In genomic region chr6:142627474-142627873, GRCh38 we compare ENCODE assay signal across 20 cellular contexts.
DNase-seq lines count a peak whose midpoint lies in the region; ATAC-seq and TF ChIP-seq lines count a peak whose summit lies in the region.
"Had no signal": no experiment of that assay in that cellular context is flagged by ENCODE, and none has a peak within 500 bp of the region (broad histone marks: within the 10 kb centered on the region; RNA-seq: fewer than 3 reads in every experiment).

No MANE protein-coding gene starts in this region.

- H3K27me3 Mint-ChIP-seq in CD4-positive, alpha-beta memory T cell: no peaks in the 10 kb centered on the region
- H3K27me3 Mint-ChIP-seq in T-cell: no peaks in the 10 kb centered on the region
- H3K27me3 Mint-ChIP-seq: brain had no signal

- H3K27ac ChIP-seq in CD4-positive, alpha-beta memory T cell (ENCODE audit: low read depth, low read length): no peak overlapping the region
- H3K27ac ChIP-seq in GM23248: no peak overlapping the region
- H3K27ac ChIP-seq: upper lobe of right lung had no signal

- H3K9me3 Mint-ChIP-seq in CD4-positive, alpha-beta memory T cell: no peaks in the 10 kb centered on the region
- H3K9me3 Mint-ChIP-seq in T-cell: no peaks in the 10 kb centered on the region
- H3K9me3 Mint-ChIP-seq: activated T-helper 1 cell treated with anti-CD3 and anti-CD28 coated beads, Interleukin-12 subunit alpha, Interleukin-12 subunit beta, Interleukin-2, Interleukin-4 antibody, amounts not matched to agents 30 ng/mL and 10 ng/mL and 1 ng/mL, durations not matched to agents 14 hours and 24 hours and 36 hours; brain; H9; immature natural killer cell had no signal

- peak in 2 of 5 donors; percentile 6 to 9 for DNase-seq in CD4-positive, alpha-beta memory T cell
- DNase-seq in GM23248: no peak
- no peak for DNase-seq in T-cell
- no peak for DNase-seq in foreskin fibroblast
- DNase-seq in activated CD4-positive, CD25-positive, alpha-beta regulatory T cell (lab: John Stamatoyannopoulos, UW): no peak
- no peak for DNase-seq in DMS79 (lab: John Stamatoyannopoulos, UW)
- DNase-seq in HAP-1 (ENCODE audit: low spot score in 2 of 2): no peak
- DNase-seq: activated CD4-positive, alpha-beta T cell treated with anti-CD3 and anti-CD28 coated beads, Interleukin-2, amount 50 U/mL, for 48 hours; AML-193; H9; immature natural killer cell; left ventricle myocardium superior; NCI-H1417; NCI-H2107; NCI-H510A; retina; stimulated activated CD4-positive, alpha-beta T cell treated with anti-CD3 and anti-CD28 coated beads, Interleukin-12 subunit alpha, Interleukin-12 subunit beta, amount 100 ng/mL, for 4 hours; upper lobe of right lung had no signal

- no peaks in the 10 kb centered on the region for H3K36me3 ChIP-seq in CD4-positive, alpha-beta memory T cell (ENCODE audit: insufficient read depth, low read length)
- H3K36me3 ChIP-seq in GM23248 (ENCODE audit: low read depth) (no peaks in the 10 kb centered on the region), HAP-1 (replicated peaks) (no peaks in the 10 kb centered on the region)
- H3K36me3 ChIP-seq: upper lobe of right lung had no signal

- no peak for ATAC-seq in T-cell (replicated peaks in 1 of 4)
- ATAC-seq: left ventricle myocardium superior, upper lobe of right lung had no signal

- CTCF ChIA-PET in CD4-positive, alpha-beta memory T cell (lab: Charles Lee; ENCODE audit: partially characterized antibody): no interaction called here
- CTCF ChIA-PET in T-cell (lab: Charles Lee): no interaction called here

- peak overlapping the region in 3 of 7 donors; percentile 14 to 73 (median 57) for H3K27ac Mint-ChIP-seq in CD4-positive, alpha-beta memory T cell
- peak overlapping the region in 1 of 2 donors; percentile 8 for H3K27ac Mint-ChIP-seq in T-cell
- H3K27ac Mint-ChIP-seq: activated T-helper 1 cell treated with anti-CD3 and anti-CD28 coated beads, Interleukin-12 subunit alpha, Interleukin-12 subunit beta, Interleukin-2, Interleukin-4 antibody, amounts not matched to agents 30 ng/mL and 10 ng/mL and 1 ng/mL, durations not matched to agents 14 hours and 24 hours and 36 hours; brain; H9; immature natural killer cell had no signal

- intact Hi-C loops in CD4-positive, alpha-beta memory T cell (cut with micrococcal nuclease): no loop called here

- POLR2A ChIA-PET in CD4-positive, alpha-beta memory T cell (lab: Charles Lee; ENCODE audit: partially characterized antibody): no interaction called here
- POLR2A ChIA-PET in T-cell (lab: Charles Lee): no interaction called here

- peaks cover 8 to 17% (median 9%) of the 10 kb centered on the region in 4 donors for H3K4me1 Mint-ChIP-seq in CD4-positive, alpha-beta memory T cell
- H3K4me1 Mint-ChIP-seq in T-cell: peaks cover 10 to 14% (median 13%) of the 10 kb centered on the region in 3 donors
- H3K4me1 Mint-ChIP-seq: brain, immature natural killer cell had no signal

- H2AFZ ChIP-seq in GM23248: peak overlapping the region; percentile 21; the same call in 1 of the 2 replicates

- in situ Hi-C loops in GM23248 (cut with MboI) (no loop called here), HAP-1 (cut with MboI; ENCODE audit: low sequenced_read_pairs) (no loop called here)

- H3K4me2 ChIP-seq in GM23248 (ENCODE audit: unreplicated experiment): no peak overlapping the region

- H3K79me2 ChIP-seq in GM23248 (ENCODE audit: insufficient read depth): no peaks in the 10 kb centered on the region

- no peak for TF ChIP-seq CTCF in foreskin fibroblast (IDR thresholded peaks at IDR 0.05; ENCODE audit: low read depth, low read length)

- H3K4me3 Mint-ChIP-seq in CD4-positive, alpha-beta memory T cell: peak overlapping the region; percentile 67 to 84 (median 77)
- H3K4me3 Mint-ChIP-seq in T-cell: peak overlapping the region; percentile 39 to 72 (median 50)
- H3K4me3 Mint-ChIP-seq: activated T-helper 1 cell treated with anti-CD3 and anti-CD28 coated beads, Interleukin-12 subunit alpha, Interleukin-12 subunit beta, Interleukin-2, Interleukin-4 antibody, amounts not matched to agents 30 ng/mL and 10 ng/mL and 1 ng/mL, durations not matched to agents 14 hours and 24 hours and 36 hours; brain; H9 had no signal

- no peaks in the 10 kb centered on the region for H3K9me2 ChIP-seq in GM23248 (ENCODE audit: insufficient read depth)

- no peak overlapping the region for H3K9ac ChIP-seq in GM23248

- H4K20me1 ChIP-seq in GM23248 (ENCODE audit: insufficient read depth): no peaks in the 10 kb centered on the region

- WGBS in GM23248 (ENCODE audit: low coverage in 1 of 2, low lambda C conversion rate in 2 of 2, missing lambda C conversion rate in 2 of 2), 2 experiments: 91 to 93% methylated on average over 3 of the region's 3 CpGs

- H3K4me3 ChIP-seq in CD4-positive, alpha-beta memory T cell (ENCODE audit: low read length in 2 of 2): peak overlapping the region in 1 of 2 donors; percentile 30
- H3K4me3 ChIP-seq in GM23248 (no peak overlapping the region), foreskin fibroblast (ENCODE audit: low read depth in 1 of 2, low read length in 2 of 2) (peak overlapping the region; percentile 6 to 20), HAP-1 (no peak overlapping the region)
- H3K4me3 ChIP-seq: upper lobe of right lung had no signal

- H3K9me3 ChIP-seq in CD4-positive, alpha-beta memory T cell (ENCODE audit: control insufficient read depth in 1 of 2, low read length in 2 of 2): no peaks in the 10 kb centered on the region
- no peaks in the 10 kb centered on the region for H3K9me3 ChIP-seq in GM23248 (ENCODE audit: low read depth)
- no peaks in the 10 kb centered on the region for H3K9me3 ChIP-seq in HAP-1
- H3K9me3 ChIP-seq: upper lobe of right lung had no signal

- H3K36me3 Mint-ChIP-seq in CD4-positive, alpha-beta memory T cell: no peaks in the 10 kb centered on the region
- H3K36me3 Mint-ChIP-seq in T-cell: no peaks in the 10 kb centered on the region
- H3K36me3 Mint-ChIP-seq: brain, immature natural killer cell had no signal

- peaks cover 4% of the 10 kb centered on the region for H3K4me1 ChIP-seq in CD4-positive, alpha-beta memory T cell (ENCODE audit: insufficient read depth, low read length)
- H3K4me1 ChIP-seq in GM23248 (ENCODE audit: insufficient read depth) (peaks cover 4% of the 10 kb centered on the region; the same call in 1 of the 2 replicates), HAP-1 (no peaks in the 10 kb centered on the region)
- H3K4me1 ChIP-seq: upper lobe of right lung had no signal

- no peaks in the 10 kb centered on the region for H3K27me3 ChIP-seq in CD4-positive, alpha-beta memory T cell (ENCODE audit: insufficient read depth, low read length)
- H3K27me3 ChIP-seq in GM23248 (replicated peaks; ENCODE audit: insufficient read depth) (no peaks in the 10 kb centered on the region), HAP-1 (ENCODE audit: low read depth) (peaks cover 2% of the 10 kb centered on the region)
- H3K27me3 ChIP-seq: upper lobe of right lung had no signal

- 0 out of 2 replicates have a peak, but pooled peaks cover 4% of the 10 kb centered on the region for H3F3A ChIP-seq in GM23248 (ENCODE audit: insufficient read depth)

Comparison
In these comparisons a context has a peak if more than half of its experiments do, and no peak if none do; other contexts are left out.
1. H3K4me3 ChIP-seq: peak in foreskin fibroblast (2 of 2); none in GM23248 (single experiment) and HAP-1 (single experiment).